In genomic region chr19:8343483-8343844, GRCh38 we compare ENCODE assay signal across 8 cellular contexts. TPM values are rescaled to one million over a fixed set of nuclear protein-coding genes. Genes with fewer than 3 reads are reported as not detected.
DNase-seq lines count a peak whose midpoint lies in the region; ATAC-seq and TF ChIP-seq lines count a peak whose summit lies in the region.

No MANE protein-coding gene starts in this region.

- H3K9me3 ChIP-seq in GM23248 (ENCODE audit: low read depth) (no peaks in the 10 kb centered on the region), SU-DHL-6 (ENCODE audit: insufficient read depth, low read length) (no peaks in the 10 kb centered on the region), esophagus squamous epithelium (no peaks in the 10 kb centered on the region), skeletal muscle tissue (ENCODE audit: control insufficient read depth in 3 of 3, low read length in 3 of 3) (no peaks in the 10 kb centered on the region)

- H3F3A ChIP-seq in GM23248 (ENCODE audit: insufficient read depth) = no peaks in the 10 kb centered on the region
- no peaks in the 10 kb centered on the region for H3F3A ChIP-seq in SU-DHL-6 (ENCODE audit: insufficient read depth)

- DNase-seq in GM23248 (no peak), esophagus squamous epithelium (lab: John Stamatoyannopoulos, UW) (no peak), NCI-H524 (lab: John Stamatoyannopoulos, UW) (no peak), HEK293T (ENCODE audit: extremely low spot score) (no peak), T-helper 9 cell (no peak)

- CTCF ChIA-PET in HEK293T (lab: Yijun Ruan, JAX) = no interaction called here

- in situ Hi-C loops in GM23248 (cut with MboI) = no loop called here

- H3K36me3 ChIP-seq in GM23248 (ENCODE audit: low read depth) (no peaks in the 10 kb centered on the region), SU-DHL-6 (ENCODE audit: low read length) (no peaks in the 10 kb centered on the region), esophagus squamous epithelium (no peaks in the 10 kb centered on the region), skeletal muscle tissue (ENCODE audit: control insufficient read depth in 3 of 3, insufficient read depth in 3 of 3, low read length in 3 of 3) (no peaks in the 10 kb centered on the region)

- H3K27ac ChIP-seq in GM23248 = no peak overlapping the region
- no peak overlapping the region for H3K27ac ChIP-seq in SU-DHL-6 (ENCODE audit: low read depth, low read length)
- H3K27ac ChIP-seq in esophagus squamous epithelium = peak overlapping the region in 2 of 4 donors; percentile 49 to 88
- H3K27ac ChIP-seq in skeletal muscle tissue (ENCODE audit: low read depth, low read length) = no peak overlapping the region

- H2AFZ ChIP-seq in GM23248 (peak overlapping the region; percentile 59; the same call in 1 of the 2 replicates), SU-DHL-6 (ENCODE audit: low read depth, low read length, severe bottlenecking) (peak overlapping the region; percentile 35)

- H3K9me2 ChIP-seq in GM23248 (ENCODE audit: insufficient read depth) (no peaks in the 10 kb centered on the region), SU-DHL-6 (replicated peaks; ENCODE audit: insufficient read depth, low read length) (no peaks in the 10 kb centered on the region)

- H3K4me2 ChIP-seq in GM23248 (ENCODE audit: unreplicated experiment) = no peak overlapping the region
- H3K4me2 ChIP-seq in SU-DHL-6 (ENCODE audit: low read depth, low read length, poor library complexity, severe bottlenecking) = peak overlapping the region; percentile 37

- TF ChIP-seq POLR2A in esophagus squamous epithelium (IDR thresholded peaks at IDR 0.05) = no peak

- POLR2A ChIA-PET in HEK293T (lab: Yijun Ruan, JAX) = interaction anchor here (1.3 kb wide), 1 partner anchor 47 kb away, joined by 4 read pairs; the partner anchor contains the start of gene RAB11B

- H3K79me2 ChIP-seq in GM23248 (ENCODE audit: insufficient read depth) = no peaks in the 10 kb centered on the region
- H3K79me2 ChIP-seq in SU-DHL-6 (ENCODE audit: insufficient read depth, low read length) = no peaks in the 10 kb centered on the region

- 36 to 37% methylated on average over 11 of the region's 11 CpGs for WGBS in GM23248 (ENCODE audit: low coverage in 1 of 2, low lambda C conversion rate in 2 of 2, missing lambda C conversion rate in 2 of 2), 2 experiments
- 36 to 54% methylated on average over 8 to 10 of the region's 11 CpGs for WGBS in esophagus squamous epithelium, 2 donors

- no peaks in the 10 kb centered on the region for H4K20me1 ChIP-seq in GM23248 (ENCODE audit: insufficient read depth)
- no peaks in the 10 kb centered on the region for H4K20me1 ChIP-seq in SU-DHL-6 (ENCODE audit: low read depth, low read length)

- ATAC-seq in GM19467 (IDR thresholded peaks at IDR 0.05; ENCODE audit: unreplicated experiment) = no peak

- H3K4me3 ChIP-seq in GM23248 = peak overlapping the region; percentile 44
- no peak overlapping the region for H3K4me3 ChIP-seq in SU-DHL-6 (ENCODE audit: insufficient read depth, low read length, poor library complexity, severe bottlenecking)
- H3K4me3 ChIP-seq in esophagus squamous epithelium = peak overlapping the region; percentile 35 to 71 (median 62)
- peak overlapping the region in 2 of 3 donors; percentile 6 to 61 for H3K4me3 ChIP-seq in skeletal muscle tissue (ENCODE audit: low read length in 3 of 3)

- intact Hi-C loops in esophagus squamous epithelium (cut with DNase I) = no loop called here

- no peak for TF ChIP-seq CTCF in SU-DHL-6 (IDR thresholded peaks at IDR 0.05; ENCODE audit: insufficient read depth, low read length, poor library complexity, severe bottlenecking)
- TF ChIP-seq CTCF in esophagus squamous epithelium (IDR thresholded peaks at IDR 0.05) = no peak

- no peak overlapping the region for H3K9ac ChIP-seq in GM23248
- H3K9ac ChIP-seq in SU-DHL-6 (ENCODE audit: low read length) = no peak overlapping the region
- no peak overlapping the region for H3K9ac ChIP-seq in skeletal muscle tissue (ENCODE audit: low read depth in 1 of 3, low read length in 3 of 3)

- H3K27me3 ChIP-seq in GM23248 (replicated peaks; ENCODE audit: insufficient read depth) = peaks cover 12% of the 10 kb centered on the region
- no peaks in the 10 kb centered on the region for H3K27me3 ChIP-seq in SU-DHL-6 (ENCODE audit: low read length)
- peaks cover 0 to 52% (median 2%) of the 10 kb centered on the region in 4 donors for H3K27me3 ChIP-seq in esophagus squamous epithelium
- peaks cover 15 to 28% (median 16%) of the 10 kb centered on the region in 3 donors for H3K27me3 ChIP-seq in skeletal muscle tissue (ENCODE audit: control insufficient read depth in 3 of 3, insufficient read depth in 3 of 3, low read length in 3 of 3)

- H3K4me1 ChIP-seq in GM23248 (ENCODE audit: insufficient read depth) = no peaks in the 10 kb centered on the region
- peaks cover 8 to 44% (median 8%) of the 10 kb centered on the region in 3 donors for H3K4me1 ChIP-seq in esophagus squamous epithelium
- peaks cover 3 to 10% (median 4%) of the 10 kb centered on the region in 3 donors for H3K4me1 ChIP-seq in skeletal muscle tissue (ENCODE audit: control insufficient read depth in 3 of 3, insufficient read depth in 3 of 3, low read length in 3 of 3)

TF ChIP-seq in HEK293T, 16 proteins besides CTCF, POLR2A, EP300 and RAD21:
- TF ChIP-seq BHLHE40 (IDR thresholded peaks at IDR 0.05; ENCODE audit: borderline replicate concordance) (no peak), FOXM1 (IDR thresholded peaks at IDR 0.05; ENCODE audit: borderline replicate concordance) (no peak), PKNOX1 (IDR thresholded peaks at IDR 0.05) (no peak), HDGF (IDR thresholded peaks at IDR 0.05; ENCODE audit: borderline replicate concordance) (no peak), SP1 (IDR thresholded peaks at IDR 0.05) (no peak), FOXK2 (IDR thresholded peaks at IDR 0.05) (no peak), NFRKB (IDR thresholded peaks at IDR 0.05) (no peak), FOXA1 (IDR thresholded peaks at IDR 0.05) (no peak), TARDBP (IDR thresholded peaks at IDR 0.05) (no peak), ARNT (IDR thresholded peaks at IDR 0.05) (no peak), LEF1 (IDR thresholded peaks at IDR 0.05; ENCODE audit: borderline replicate concordance) (no peak), L3MBTL2 (conservative IDR thresholded peaks at IDR 0.05) (no peak), SUZ12 (IDR thresholded peaks at IDR 0.05) (no peak), ELF4 (IDR thresholded peaks at IDR 0.05) (no peak), ZNF384 (IDR thresholded peaks at IDR 0.05) (no peak), CTBP1 (IDR thresholded peaks at IDR 0.05; ENCODE audit: borderline replicate concordance) (no peak)

RNA-seq across cellular contexts. Expression of gene KANK3, which starts 0.4 kb away (rescaled TPM):
- total RNA-seq in GM23248 (2014; rRNA removed; shearing (Covaris generic)) = 0.11 and 0.63 TPM in 2 replicates
- not detected in 2 replicates for polyA plus RNA-seq in GM23248 (2016; fragmentation: Nextera tagmentation; extraction: Ambion mirVana)
- total RNA-seq in esophagus squamous epithelium (1 to 10 TPM; 2.9 to 8.8 (median 4.4) TPM), skeletal muscle tissue (10.4 TPM)

RNA-seq across cellular contexts. Expression of gene ANGPTL4, which starts 20.5 kb away (rescaled TPM):
- 11.4 and 13.1 TPM in 2 replicates for total RNA-seq in GM23248 (2014; rRNA removed; shearing (Covaris generic))
- 37.9 and 39.9 TPM in 2 replicates for polyA plus RNA-seq in GM23248 (2016; fragmentation: Nextera tagmentation; extraction: Ambion mirVana)
- total RNA-seq in esophagus squamous epithelium (10 to 100 TPM; 17.0 to 37.1 (median 19.2) TPM), skeletal muscle tissue (1.0 TPM)

RNA-seq across cellular contexts. Expression of gene RPS28, which starts 22.2 kb away (rescaled TPM):
- total RNA-seq in GM23248 (2014; rRNA removed; shearing (Covaris generic)) = 116 and 235 TPM in 2 replicates
- 580 and 587 TPM in 2 replicates for polyA plus RNA-seq in GM23248 (2016; fragmentation: Nextera tagmentation; extraction: Ambion mirVana)
- total RNA-seq in esophagus squamous epithelium = 100 to 1,000 TPM; 267 to 710 (median 400) TPM
- total RNA-seq in skeletal muscle tissue = 371 TPM

RNA-seq across cellular contexts. Expression of gene NDUFA7, which starts 22.3 kb away (rescaled TPM):
- 17.6 and 30.7 TPM in 2 replicates for total RNA-seq in GM23248 (2014; rRNA removed; shearing (Covaris generic))
- 105 and 108 TPM in 2 replicates for polyA plus RNA-seq in GM23248 (2016; fragmentation: Nextera tagmentation; extraction: Ambion mirVana)
- total RNA-seq in esophagus squamous epithelium (10 to 100 TPM; 23.8 to 40.6 (median 32.8) TPM), skeletal muscle tissue (21.4 TPM)

RNA-seq across cellular contexts. Expression of gene CD320, which starts 35.3 kb away (rescaled TPM):
- total RNA-seq in GM23248 (2014; rRNA removed; shearing (Covaris generic)) = 55.8 and 65.8 TPM in 2 replicates
- polyA plus RNA-seq in GM23248 (2016; fragmentation: Nextera tagmentation; extraction: Ambion mirVana) = 72.2 and 79.4 TPM in 2 replicates
- total RNA-seq in esophagus squamous epithelium (10 to 100 TPM in 3 of 4 donors, 1 to 10 TPM in 1; 8.7 to 27.0 (median 22.3) TPM), skeletal muscle tissue (11.5 TPM)
